In the genomic region with DNA sequence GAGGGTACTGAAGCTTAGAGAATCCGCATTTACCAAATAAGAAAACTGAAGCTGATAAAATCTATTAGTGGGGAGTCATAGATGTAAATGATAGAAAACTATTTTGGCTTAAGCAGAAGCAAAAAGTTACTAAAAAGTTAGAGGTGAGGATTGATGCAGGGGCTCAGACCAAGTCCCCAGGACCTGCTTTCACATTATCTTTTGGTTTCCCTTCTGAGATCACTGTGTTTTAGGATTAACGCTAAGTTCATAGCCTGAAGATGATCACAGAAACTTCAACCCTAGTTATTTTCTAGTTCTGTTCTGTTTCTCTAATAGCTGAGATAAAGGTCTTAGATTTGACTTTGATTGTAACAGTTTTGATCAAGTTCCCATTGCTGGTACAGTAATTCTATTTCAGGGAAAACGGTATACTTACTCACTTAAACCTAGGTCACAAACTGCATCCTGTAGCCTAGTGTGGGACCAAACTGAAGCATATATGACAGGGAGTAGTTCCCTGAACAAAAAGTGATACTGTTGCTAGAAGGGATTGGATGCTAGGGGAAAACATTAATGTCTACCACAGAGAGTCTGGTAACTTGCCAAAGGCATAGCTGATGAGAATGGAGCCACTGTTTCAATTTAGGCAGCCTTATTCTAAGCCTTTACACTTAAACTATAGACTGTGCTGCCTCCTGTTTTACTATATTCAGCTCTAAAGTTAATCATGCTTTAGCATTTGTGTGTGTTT, we compare ENCODE assay signal across 1 cellular context.
TF ChIP-seq lines count a peak whose summit lies in the region.

No MANE protein-coding gene starts in this region.

TF ChIP-seq in GM12878, 131 proteins besides CTCF, POLR2A, EP300 and RAD21:
- TF ChIP-seq LARP7 (IDR thresholded peaks at IDR 0.05), result no peak
- TF ChIP-seq CHD1 (IDR thresholded peaks at IDR 0.05; ENCODE audit: low read depth, low read length), result no peak
- TF ChIP-seq KDM1A (IDR thresholded peaks at IDR 0.05; ENCODE audit: borderline replicate concordance), result no peak
- TF ChIP-seq, protein P1, sequence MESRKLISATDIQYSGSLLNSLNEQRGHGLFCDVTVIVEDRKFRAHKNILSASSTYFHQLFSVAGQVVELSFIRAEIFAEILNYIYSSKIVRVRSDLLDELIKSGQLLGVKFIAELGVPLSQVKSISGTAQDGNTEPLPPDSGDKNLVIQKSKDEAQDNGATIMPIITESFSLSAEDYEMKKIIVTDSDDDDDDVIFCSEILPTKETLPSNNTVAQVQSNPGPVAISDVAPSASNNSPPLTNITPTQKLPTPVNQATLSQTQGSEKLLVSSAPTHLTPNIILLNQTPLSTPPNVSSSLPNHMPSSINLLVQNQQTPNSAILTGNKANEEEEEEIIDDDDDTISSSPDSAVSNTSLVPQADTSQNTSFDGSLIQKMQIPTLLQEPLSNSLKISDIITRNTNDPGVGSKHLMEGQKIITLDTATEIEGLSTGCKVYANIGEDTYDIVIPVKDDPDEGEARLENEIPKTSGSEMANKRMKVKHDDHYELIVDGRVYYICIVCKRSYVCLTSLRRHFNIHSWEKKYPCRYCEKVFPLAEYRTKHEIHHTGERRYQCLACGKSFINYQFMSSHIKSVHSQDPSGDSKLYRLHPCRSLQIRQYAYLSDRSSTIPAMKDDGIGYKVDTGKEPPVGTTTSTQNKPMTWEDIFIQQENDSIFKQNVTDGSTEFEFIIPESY (IDR thresholded peaks at IDR 0.05), result no peak
- TF ChIP-seq HDAC2 (IDR thresholded peaks at IDR 0.05), result no peak
- TF ChIP-seq, protein P2, sequence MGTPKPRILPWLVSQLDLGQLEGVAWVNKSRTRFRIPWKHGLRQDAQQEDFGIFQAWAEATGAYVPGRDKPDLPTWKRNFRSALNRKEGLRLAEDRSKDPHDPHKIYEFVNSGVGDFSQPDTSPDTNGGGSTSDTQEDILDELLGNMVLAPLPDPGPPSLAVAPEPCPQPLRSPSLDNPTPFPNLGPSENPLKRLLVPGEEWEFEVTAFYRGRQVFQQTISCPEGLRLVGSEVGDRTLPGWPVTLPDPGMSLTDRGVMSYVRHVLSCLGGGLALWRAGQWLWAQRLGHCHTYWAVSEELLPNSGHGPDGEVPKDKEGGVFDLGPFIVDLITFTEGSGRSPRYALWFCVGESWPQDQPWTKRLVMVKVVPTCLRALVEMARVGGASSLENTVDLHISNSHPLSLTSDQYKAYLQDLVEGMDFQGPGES (IDR thresholded peaks at IDR 0.05), result no peak
- TF ChIP-seq, protein P3, sequence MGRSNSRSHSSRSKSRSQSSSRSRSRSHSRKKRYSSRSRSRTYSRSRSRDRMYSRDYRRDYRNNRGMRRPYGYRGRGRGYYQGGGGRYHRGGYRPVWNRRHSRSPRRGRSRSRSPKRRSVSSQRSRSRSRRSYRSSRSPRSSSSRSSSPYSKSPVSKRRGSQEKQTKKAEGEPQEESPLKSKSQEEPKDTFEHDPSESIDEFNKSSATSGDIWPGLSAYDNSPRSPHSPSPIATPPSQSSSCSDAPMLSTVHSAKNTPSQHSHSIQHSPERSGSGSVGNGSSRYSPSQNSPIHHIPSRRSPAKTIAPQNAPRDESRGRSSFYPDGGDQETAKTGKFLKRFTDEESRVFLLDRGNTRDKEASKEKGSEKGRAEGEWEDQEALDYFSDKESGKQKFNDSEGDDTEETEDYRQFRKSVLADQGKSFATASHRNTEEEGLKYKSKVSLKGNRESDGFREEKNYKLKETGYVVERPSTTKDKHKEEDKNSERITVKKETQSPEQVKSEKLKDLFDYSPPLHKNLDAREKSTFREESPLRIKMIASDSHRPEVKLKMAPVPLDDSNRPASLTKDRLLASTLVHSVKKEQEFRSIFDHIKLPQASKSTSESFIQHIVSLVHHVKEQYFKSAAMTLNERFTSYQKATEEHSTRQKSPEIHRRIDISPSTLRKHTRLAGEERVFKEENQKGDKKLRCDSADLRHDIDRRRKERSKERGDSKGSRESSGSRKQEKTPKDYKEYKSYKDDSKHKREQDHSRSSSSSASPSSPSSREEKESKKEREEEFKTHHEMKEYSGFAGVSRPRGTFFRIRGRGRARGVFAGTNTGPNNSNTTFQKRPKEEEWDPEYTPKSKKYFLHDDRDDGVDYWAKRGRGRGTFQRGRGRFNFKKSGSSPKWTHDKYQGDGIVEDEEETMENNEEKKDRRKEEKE (IDR thresholded peaks at IDR 0.05), result no peak
- TF ChIP-seq BACH1 (IDR thresholded peaks at IDR 0.05; ENCODE audit: borderline replicate concordance), result no peak
- no peak for TF ChIP-seq RUNX3 (IDR thresholded peaks at IDR 0.05; ENCODE audit: low read length)
